In genomic region chr11:65573391-65574146, GRCh38 we compare ENCODE assay signal across 1 cellular context.
TF ChIP-seq lines count a peak whose summit lies in the region.

No MANE protein-coding gene starts in this region.

TF ChIP-seq in HEK293, 187 proteins besides CTCF, POLR2A, EP300 and RAD21 (continued from another document):
- TF ChIP-seq ZNF155 (tag by site-specific recombination; IDR thresholded peaks at IDR 0.05): no peak
- no peak for TF ChIP-seq SCRT2 (tag by site-specific recombination; IDR thresholded peaks at IDR 0.05)
- TF ChIP-seq ZNF146 (tag by site-specific recombination; IDR thresholded peaks at IDR 0.05): no peak
- no peak for TF ChIP-seq ZNF266 (tag by site-specific recombination; IDR thresholded peaks at IDR 0.05; ENCODE audit: low read depth)
- no peak for TF ChIP-seq BCL11A (tag by site-specific recombination; IDR thresholded peaks at IDR 0.05; ENCODE audit: low read depth)
- TF ChIP-seq PATZ1 (tag by site-specific recombination; IDR thresholded peaks at IDR 0.05): no peak
